31 cellular contexts compared by ENCODE assay signal in the genomic region with DNA sequence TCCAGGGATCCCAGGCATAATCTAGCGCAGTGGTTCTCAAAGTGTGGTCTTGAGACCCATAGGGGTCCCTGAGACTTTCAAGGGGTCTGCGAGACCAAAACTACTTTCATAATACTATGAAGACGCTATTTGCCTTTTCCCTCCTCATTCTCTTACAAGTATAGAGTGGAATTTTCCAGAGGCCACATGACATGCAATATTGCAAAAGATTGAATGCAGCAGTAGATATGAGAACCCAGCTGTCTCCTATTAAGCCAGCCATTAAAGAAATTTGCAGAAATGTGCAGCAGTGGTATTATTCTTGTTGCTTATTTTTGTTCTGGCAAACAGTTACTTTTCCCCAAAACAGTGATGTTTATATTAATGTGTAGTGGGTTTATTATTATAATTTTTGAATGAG.
DNase-seq lines count a peak whose midpoint lies in the region; ATAC-seq and TF ChIP-seq lines count a peak whose summit lies in the region.
"Had no signal": no experiment of that assay in that cellular context is flagged by ENCODE, and none has a peak within 500 bp of the region (broad histone marks: within the 10 kb centered on the region; RNA-seq: fewer than 3 reads in every experiment).

No MANE protein-coding gene starts in this region.

- intact Hi-C loops in gastrocnemius medialis (cut with DNase I; ENCODE audit: low total_unique reads): no loop called here

- H3K9me3 ChIP-seq in SK-N-MC (ENCODE audit: low read depth, low read length): no peaks in the 10 kb centered on the region
- H3K9me3 ChIP-seq in gastrocnemius medialis: no peaks in the 10 kb centered on the region
- H3K9me3 ChIP-seq: gastroesophageal sphincter, mucosa of descending colon, ovary, SJCRH30, testis had no signal

- TF ChIP-seq CTCF in AG09319 (IDR thresholded peaks at IDR 0.05; ENCODE audit: low read depth, low read length) (no peak), osteocyte (IDR thresholded peaks at IDR 0.05) (no peak), gastrocnemius medialis (IDR thresholded peaks at IDR 0.05 in 4 of 5, conservative IDR thresholded peaks at IDR 0.05 in 1 of 5) (no peak)

- no peaks in the 10 kb centered on the region for H3K27me3 Mint-ChIP-seq in osteocyte (ENCODE audit: unreplicated experiment)

- H3K36me3 Mint-ChIP-seq in osteocyte (ENCODE audit: unreplicated experiment): no peaks in the 10 kb centered on the region
- H3K36me3 Mint-ChIP-seq: natural killer cell had no signal

- H3K27ac ChIP-seq in SK-N-MC (peak overlapping the region; percentile 19; the same call in 1 of the 2 replicates), gastrocnemius medialis (no peak overlapping the region)
- H3K27ac ChIP-seq: C4-2B, epithelial cell of prostate, gastroesophageal sphincter, ovary, SJCRH30, testis, VCaP had no signal

- H3K36me3 ChIP-seq in SK-N-MC (ENCODE audit: insufficient read depth, low read length) (no peaks in the 10 kb centered on the region), gastrocnemius medialis (no peaks in the 10 kb centered on the region)
- H3K36me3 ChIP-seq: ovary, SJCRH30 had no signal

- peak; percentile 64 for DNase-seq in AG09319 (ENCODE audit: extremely low read depth, low read depth)
- DNase-seq in SK-N-MC (ENCODE audit: low read depth, low spot score): peak; percentile 24
- peak; percentile 89 for DNase-seq in fibroblast of peridontal ligament (ENCODE audit: extremely low read depth)
- DNase-seq in osteocyte (ENCODE audit: extremely low spot score, unreplicated experiment): no peak
- DNase-seq in NCI-H524 treated with DMSO at 0.1 percent for 48 hours (lab: John Stamatoyannopoulos, UW): no peak
- no peak for DNase-seq in stimulated activated CD4-positive, alpha-beta T cell treated with anti-CD3 and anti-CD28 coated beads, Interleukin-4, amount 100 ng/mL, for 4 hours
- DNase-seq in gastrocnemius medialis: no peak
- no peak for DNase-seq in NCI-H82 treated with DMSO at 0.1 percent for 48 hours (lab: John Stamatoyannopoulos, UW; ENCODE audit: unreplicated experiment)
- DNase-seq: activated CD4-positive, alpha-beta T cell treated with anti-CD3 and anti-CD28 coated beads for 36 hours; activated CD8-positive, alpha-beta memory T cell treated with anti-CD3 and anti-CD28 coated beads for 24 hours; activated naive CD4-positive, alpha-beta T cell treated with anti-CD3 and anti-CD28 coated beads, Interleukin-2, amount 50 U/mL, for 16 hours; activated T-cell treated with anti-CD3 and anti-CD28 coated beads for 4 hours; DMS79; GF-D8; mucosa of descending colon; natural killer cell; NCI-H1092; NCI-H1694; NCI-H446; NCI-H82; ovary; SJCRH30; stimulated activated naive CD8-positive, alpha-beta T cell treated with anti-CD3 and anti-CD28 coated beads, Interleukin-15, Interleukin-2, amounts not matched to agents 100 U/mL and 50 U/mL, for 24 hours; T1000; testis had no signal

- peaks cover 8 to 13% (median 9%) of the 10 kb centered on the region in 3 donors for H3K27me3 ChIP-seq in gastrocnemius medialis
- H3K27me3 ChIP-seq: ovary, testis had no signal

- in situ Hi-C loops in gastrocnemius medialis (cut with MboI; ENCODE audit: low sequenced_read_pairs in 4 of 4): loop anchor here in 2 of 4 donors (5.0 to 10.0 kb wide), 3 partner anchors 133 to 226 kb away; no protein-coding TSS in a partner anchor

- H3K4me1 ChIP-seq in gastrocnemius medialis: no peaks in the 10 kb centered on the region
- H3K4me1 ChIP-seq: SJCRH30, testis had no signal

- H3K4me3 ChIP-seq in SK-N-MC: no peak overlapping the region
- no peak overlapping the region for H3K4me3 ChIP-seq in gastrocnemius medialis
- H3K4me3 ChIP-seq: gastroesophageal sphincter, mucosa of descending colon, ovary, SJCRH30, skin epidermis, testis had no signal

- H3K4me3 Mint-ChIP-seq in osteocyte (ENCODE audit: unreplicated experiment): no peak overlapping the region
- H3K4me3 Mint-ChIP-seq: activated CD4-positive, alpha-beta T cell treated with anti-CD3 and anti-CD28 coated beads for 36 hours; natural killer cell had no signal

- H3K9ac ChIP-seq in SK-N-MC (ENCODE audit: insufficient read length): peak overlapping the region; percentile 4

- no peak for ATAC-seq in gastrocnemius medialis
- ATAC-seq: activated CD4-positive, alpha-beta T cell treated with anti-CD3 and anti-CD28 coated beads for 36 hours; gastroesophageal sphincter; mucosa of descending colon; natural killer cell; stimulated activated naive CD8-positive, alpha-beta T cell treated with anti-CD3 and anti-CD28 coated beads, Interleukin-15, Interleukin-2, amounts not matched to agents 100 U/mL and 50 U/mL, for 24 hours had no signal

- peaks cover 39% of the 10 kb centered on the region for H3K4me1 Mint-ChIP-seq in osteocyte (ENCODE audit: unreplicated experiment)
- H3K4me1 Mint-ChIP-seq: activated CD4-positive, alpha-beta T cell treated with anti-CD3 and anti-CD28 coated beads for 36 hours had no signal

- TF ChIP-seq POLR2A in gastrocnemius medialis (IDR thresholded peaks at IDR 0.05): no peak

- H3K9me3 Mint-ChIP-seq in osteocyte (ENCODE audit: unreplicated experiment): no peaks in the 10 kb centered on the region
- H3K9me3 Mint-ChIP-seq: activated T-helper 2 cell treated with anti-CD3 and anti-CD28 coated beads, Interferon-gamma antibody, Interleukin-2, Interleukin-4, amounts not matched to agents 10 μg/mL and 5 μg/mL and 100 μg/mL, durations not matched to agents 14 hours and 24 hours and 36 hours; natural killer cell had no signal

- peak overlapping the region; percentile 84 for H3K27ac Mint-ChIP-seq in osteocyte (ENCODE audit: unreplicated experiment)
- H3K27ac Mint-ChIP-seq: activated CD4-positive, alpha-beta T cell treated with anti-CD3 and anti-CD28 coated beads for 36 hours; activated T-helper 2 cell treated with anti-CD3 and anti-CD28 coated beads, Interferon-gamma antibody, Interleukin-2, Interleukin-4, amounts not matched to agents 10 μg/mL and 5 μg/mL and 100 μg/mL, durations not matched to agents 14 hours and 24 hours and 36 hours; natural killer cell had no signal

Comparison
In these comparisons a context has a peak if more than half of its experiments do, and no peak if none do; other contexts are left out.
1. DNase-seq: peak in AG09319 (single experiment), SK-N-MC (single experiment) and fibroblast of peridontal ligament (single experiment); none in osteocyte (single experiment), NCI-H524 treated with DMSO at 0.1 percent for 48 hours (single experiment), stimulated activated CD4-positive, alpha-beta T cell treated with anti-CD3 and anti-CD28 coated beads, Interleukin-4, amount 100 ng/mL, for 4 hours (0 of 2), gastrocnemius medialis (0 of 2) and NCI-H82 treated with DMSO at 0.1 percent for 48 hours (single experiment).